8 cellular contexts compared by ENCODE assay signal in the genomic region with DNA sequence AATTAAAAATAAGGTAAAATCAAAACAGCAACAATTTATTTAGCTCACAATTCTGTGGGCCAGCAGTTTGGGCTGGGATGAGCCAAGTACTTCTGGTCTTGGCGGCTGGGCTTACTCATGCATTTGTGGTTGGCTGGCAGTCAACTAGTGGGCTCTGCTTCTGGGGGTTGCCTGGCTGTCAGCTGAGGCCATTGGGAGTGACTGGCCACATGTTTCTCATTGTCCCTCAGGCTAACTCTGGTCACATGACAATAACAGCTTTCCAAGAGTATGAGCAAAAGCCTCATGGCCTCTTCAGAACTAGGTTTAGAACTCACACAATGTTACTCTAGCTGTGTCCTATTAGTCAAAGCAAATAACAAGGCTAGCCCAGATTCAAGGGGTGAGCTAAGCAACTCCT. TPM values are rescaled to one million over a fixed set of nuclear protein-coding genes. Genes with fewer than 3 reads are reported as not detected.
DNase-seq lines count a peak whose midpoint lies in the region; ATAC-seq lines count a peak whose summit lies in the region.

No MANE protein-coding gene starts in this region.

- no peak overlapping the region for H3K4me3 ChIP-seq in SJCRH30

- H3K27me3 ChIP-seq in SJCRH30: no peaks in the 10 kb centered on the region

- H3K36me3 ChIP-seq in SJCRH30: no peaks in the 10 kb centered on the region

- no peak for ATAC-seq in GM19455 (IDR thresholded peaks at IDR 0.05; ENCODE audit: unreplicated experiment)
- ATAC-seq in GM18520 (IDR thresholded peaks at IDR 0.05; ENCODE audit: unreplicated experiment): no peak
- no peak for ATAC-seq in HG03025 (IDR thresholded peaks at IDR 0.05; ENCODE audit: low FRiP score, unreplicated experiment)

- no peak overlapping the region for H3K27ac ChIP-seq in SJCRH30

- DNase-seq in HCEC 1CT (peak; percentile 53), SJCRH30 (peak; percentile 21 to 37), fibroblast of the conjunctiva (ENCODE audit: low read depth) (peak; percentile 93), NCI-H748 treated with DMSO at 0.1 percent for 48 hours (lab: John Stamatoyannopoulos, UW) (no peak)
- DNase-seq in stimulated activated CD8-positive, alpha-beta memory T cell treated with anti-CD3 and anti-CD28 coated beads, Interleukin-15, amount 100 ng/mL, for 48 hours (ENCODE audit: low read depth in 2 of 2): peak; percentile 29 to 36

- no peaks in the 10 kb centered on the region for H3K4me1 ChIP-seq in SJCRH30

- 0 out of 2 replicates have a peak, but pooled peaks cover 3% of the 10 kb centered on the region for H3K9me3 ChIP-seq in SJCRH30 (replicated peaks)

RNA-seq across cellular contexts. Expression of gene CHIA, which starts 15.6 kb away (rescaled TPM):
- total RNA-seq in SJCRH30 (2014; rRNA removed; shearing (Covaris generic)): not detected in 2 replicates

RNA-seq across cellular contexts. Expression of gene CHI3L2, which starts 47.6 kb away (rescaled TPM):
- 0.53 and 1.6 TPM in 2 replicates for total RNA-seq in SJCRH30 (2014; rRNA removed; shearing (Covaris generic))
